ENCODE assay signal across 19 cellular contexts in genomic region chr1:76279387-76279748, GRCh38.
A peak's percentile ranks its signal among the peaks of the same experiment; 100 is the strongest.
DNase-seq lines count a peak whose midpoint lies in the region; ATAC-seq and TF ChIP-seq lines count a peak whose summit lies in the region.
"Had no signal": no experiment of that assay in that cellular context is flagged by ENCODE, and none has a peak within 500 bp of the region (broad histone marks: within the 10 kb centered on the region; RNA-seq: fewer than 3 reads in every experiment).

No MANE protein-coding gene starts in this region.

- BruUV-seq in PC-9 (replicated peaks; lab: Mats Ljungman, UMichigan): no TSS peak

- POLR2A ChIA-PET in PC-9 (lab: Charles Lee; ENCODE audit: unreplicated experiment): no interaction called here

- H3K27ac ChIP-seq in GM23338 (ENCODE audit: low read depth): no peak overlapping the region
- H3K27ac ChIP-seq in PC-9: no peak overlapping the region
- H3K27ac ChIP-seq in hepatocyte: peak overlapping the region; percentile 72
- H3K27ac ChIP-seq: adrenal gland, heart right ventricle, left ventricle myocardium inferior had no signal

- intact Hi-C loops in PC-9 (cut with micrococcal nuclease; ENCODE audit: unreplicated experiment): no loop called here
- intact Hi-C loops in sciatic nerve (cut with DNase I): no loop called here

- H3K4me1 ChIP-seq in GM23338 (ENCODE audit: insufficient read depth): no peaks in the 10 kb centered on the region
- H3K4me1 ChIP-seq in PC-9 (replicated peaks; ENCODE audit: insufficient read depth): no peaks in the 10 kb centered on the region
- no peaks in the 10 kb centered on the region for H3K4me1 ChIP-seq in hepatocyte (ENCODE audit: insufficient read depth)
- H3K4me1 ChIP-seq: adrenal gland had no signal

- no peaks in the 10 kb centered on the region for H3K36me3 Mint-ChIP-seq in GM23338 (ENCODE audit: low read depth)

- no peaks in the 10 kb centered on the region for H4K20me1 ChIP-seq in GM23338 (replicated peaks; ENCODE audit: insufficient read depth)
- H4K20me1 ChIP-seq in PC-9 (ENCODE audit: insufficient read depth): no peaks in the 10 kb centered on the region
- H4K20me1 ChIP-seq in hepatocyte (ENCODE audit: insufficient read depth, poor library complexity, severe bottlenecking): no peaks in the 10 kb centered on the region

- no peaks in the 10 kb centered on the region for H3K9me3 Mint-ChIP-seq in GM23338
- H3K9me3 Mint-ChIP-seq: activated CD8-positive, alpha-beta T cell treated with anti-CD3 and anti-CD28 coated beads for 36 hours; activated T-helper 2 cell treated with anti-CD3 and anti-CD28 coated beads, Interferon-gamma antibody, Interleukin-2, Interleukin-4, amounts not matched to agents 10 μg/mL and 5 μg/mL and 100 μg/mL, durations not matched to agents 14 hours and 24 hours and 36 hours had no signal

- peak overlapping the region; percentile 70 for H3K27ac Mint-ChIP-seq in GM23338
- H3K27ac Mint-ChIP-seq: activated CD8-positive, alpha-beta T cell treated with anti-CD3 and anti-CD28 coated beads for 36 hours; activated T-helper 2 cell treated with anti-CD3 and anti-CD28 coated beads, Interferon-gamma antibody, Interleukin-2, Interleukin-4, amounts not matched to agents 10 μg/mL and 5 μg/mL and 100 μg/mL, durations not matched to agents 14 hours and 24 hours and 36 hours; HFFc6 had no signal

- CTCF ChIA-PET in PC-9 (lab: Charles Lee): no interaction called here

- H3K4me1 Mint-ChIP-seq in GM23338: peaks cover 16% of the 10 kb centered on the region

- H3F3A ChIP-seq in GM23338 (replicated peaks; ENCODE audit: low read depth) (no peaks in the 10 kb centered on the region), PC-9 (ENCODE audit: insufficient read depth, low read depth) (no peaks in the 10 kb centered on the region)

- TF ChIP-seq CTCF in GM23338 (conservative IDR thresholded peaks at IDR 0.05; ENCODE audit: low read depth in 2 of 2): no peak
- no peak for TF ChIP-seq CTCF in PC-9 (conservative IDR thresholded peaks at IDR 0.05)
- TF ChIP-seq CTCF in hepatocyte (IDR thresholded peaks at IDR 0.05; ENCODE audit: poor library complexity): no peak

- H3K27me3 ChIP-seq in GM23338 (ENCODE audit: insufficient read depth) (no peaks in the 10 kb centered on the region), PC-9 (ENCODE audit: insufficient read depth, low read depth) (no peaks in the 10 kb centered on the region), hepatocyte (no peaks in the 10 kb centered on the region)
- H3K27me3 ChIP-seq: adrenal gland, heart right ventricle had no signal

- H2AFZ ChIP-seq in GM23338 (no peak overlapping the region), PC-9 (0 out of 2 replicates have a peak overlapping the region, but pooled peaks have one; percentile 35), hepatocyte (peak overlapping the region; percentile 52)

- no peak overlapping the region for H3K4me3 Mint-ChIP-seq in GM23338
- H3K4me3 Mint-ChIP-seq: activated CD8-positive, alpha-beta T cell treated with anti-CD3 and anti-CD28 coated beads for 36 hours; HFFc6; naive thymus-derived CD4-positive, alpha-beta T cell had no signal

- H3K9me3 ChIP-seq in PC-9 (ENCODE audit: insufficient read depth, low read depth) (no peaks in the 10 kb centered on the region), hepatocyte (ENCODE audit: low read depth) (no peaks in the 10 kb centered on the region)
- H3K9me3 ChIP-seq: adrenal gland, heart right ventricle, left ventricle myocardium inferior had no signal

- H3K27me3 Mint-ChIP-seq in GM23338 (ENCODE audit: insufficient read depth, low read depth, poor library complexity): peaks cover 2% of the 10 kb centered on the region
- H3K27me3 Mint-ChIP-seq: activated CD8-positive, alpha-beta T cell treated with anti-CD3 and anti-CD28 coated beads for 36 hours; naive thymus-derived CD4-positive, alpha-beta T cell had no signal

- H3K9me2 ChIP-seq in GM23338 (ENCODE audit: insufficient read depth) (no peaks in the 10 kb centered on the region), PC-9 (ENCODE audit: insufficient read depth) (peaks cover 7% of the 10 kb centered on the region; the same call in 1 of the 2 replicates), hepatocyte (replicated peaks; ENCODE audit: insufficient read depth) (no peaks in the 10 kb centered on the region)

- no peak overlapping the region for H3K4me2 ChIP-seq in GM23338
- no peak overlapping the region for H3K4me2 ChIP-seq in PC-9
- peak overlapping the region; percentile 70 for H3K4me2 ChIP-seq in hepatocyte

- ATAC-seq in GM23338 (peak; percentile 45; the same call in 2 of the 3 replicates), sciatic nerve (peak; percentile 50), HG03571 (IDR thresholded peaks at IDR 0.05; ENCODE audit: unreplicated experiment) (no peak), GM18909 (IDR thresholded peaks at IDR 0.05; ENCODE audit: poor library complexity, unreplicated experiment) (no peak)
- ATAC-seq: activated CD8-positive, alpha-beta T cell treated with anti-CD3 and anti-CD28 coated beads for 36 hours; heart right ventricle; naive thymus-derived CD4-positive, alpha-beta T cell had no signal

- WGBS in hepatocyte (ENCODE audit: low lambda C conversion rate, missing lambda C conversion rate): 48% methylated on average over 11 of the region's 11 CpGs

- H3K4me3 ChIP-seq in GM23338 (no peak overlapping the region), PC-9 (no peak overlapping the region), hepatocyte (no peak overlapping the region)
- H3K4me3 ChIP-seq: adrenal gland, heart right ventricle, left ventricle myocardium inferior had no signal

- no peak for DNase-seq in GM23338 (ENCODE audit: low spot score)
- no peak for DNase-seq in PC-9
- DNase-seq in hepatocyte (ENCODE audit: low spot score): peak; percentile 10
- no peak for DNase-seq in sciatic nerve (ENCODE audit: low spot score)
- DNase-seq in iPS-NIHi11 (ENCODE audit: low spot score): no peak
- no peak for DNase-seq in D341Med (ENCODE audit: low spot score)
- DNase-seq: activated CD8-positive, alpha-beta T cell treated with anti-CD3 and anti-CD28 coated beads for 36 hours; adrenal gland; heart right ventricle; HFFc6; left ventricle myocardium inferior; naive thymus-derived CD4-positive, alpha-beta T cell; NCI-H1436 treated with DMSO at 0.1 percent for 48 hours; NK-92 treated with Interleukin-12 subunit alpha and Interleukin-12 subunit beta, amount 100 ng/mL, for 24 hours; Right ventricle myocardium superior; stimulated activated CD4-positive, alpha-beta T cell treated with anti-CD3 and anti-CD28 coated beads, Interleukin-1b, Interleukin-23, amount 100 ng/mL, for 48 hours had no signal

- no peaks in the 10 kb centered on the region for H3K79me2 ChIP-seq in GM23338 (replicated peaks; ENCODE audit: insufficient read depth)
- no peaks in the 10 kb centered on the region for H3K79me2 ChIP-seq in PC-9 (ENCODE audit: low read depth)
- no peaks in the 10 kb centered on the region for H3K79me2 ChIP-seq in hepatocyte

- H3K36me3 ChIP-seq in GM23338 (ENCODE audit: insufficient read depth) (no peaks in the 10 kb centered on the region), PC-9 (ENCODE audit: low read depth) (no peaks in the 10 kb centered on the region), hepatocyte (replicated peaks; ENCODE audit: insufficient read depth, low read depth) (no peaks in the 10 kb centered on the region)
- H3K36me3 ChIP-seq: adrenal gland, heart right ventricle, left ventricle myocardium inferior had no signal

TF ChIP-seq in GM23338, 12 proteins besides CTCF, POLR2A, EP300 and RAD21:
- TF ChIP-seq CREB1 (CRISPR knock-in tag; IDR thresholded peaks at IDR 0.05; ENCODE audit: low read depth) (no peak), ETS1 (IDR thresholded peaks at IDR 0.05) (no peak), ZNF114 (CRISPR knock-in tag; IDR thresholded peaks at IDR 0.05) (no peak)

Comparison
In these comparisons a context has a peak if more than half of its experiments do, and no peak if none do; other contexts are left out.
1. ATAC-seq: peak in GM23338 (single experiment) and sciatic nerve (single experiment); none in HG03571 (single experiment) and GM18909 (single experiment).